ENCODE assay signal across 27 cellular contexts in the genomic region with DNA sequence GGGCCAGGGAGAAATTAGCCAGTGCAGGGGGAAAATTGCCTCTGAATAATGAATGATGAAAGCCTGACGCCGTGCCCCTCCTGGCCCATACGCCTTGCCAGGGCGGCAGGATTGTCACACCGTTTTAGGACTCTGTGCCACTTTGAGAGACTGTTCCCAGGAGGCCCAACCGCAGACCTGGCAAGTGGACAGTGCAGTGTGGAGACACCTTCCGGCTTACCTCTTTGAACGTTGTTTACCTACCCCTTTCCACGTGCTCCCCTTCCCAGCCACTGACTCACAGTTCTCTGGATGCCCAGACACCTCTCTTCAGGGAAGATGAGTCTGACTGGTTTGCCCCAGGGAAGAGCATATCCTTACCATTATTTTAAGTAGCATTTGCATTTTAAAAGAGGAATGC.
DNase-seq lines count a peak whose midpoint lies in the region; ATAC-seq, FAIRE-seq and TF ChIP-seq lines count a peak whose summit lies in the region.
"Had no signal": no experiment of that assay in that cellular context is flagged by ENCODE, and none has a peak within 500 bp of the region (broad histone marks: within the 10 kb centered on the region; RNA-seq: fewer than 3 reads in every experiment).

No MANE protein-coding gene starts in this region.

- in situ Hi-C loops in HepG2 (cut with HindIII; ENCODE audit: extremely low pct_ligation_motif_present, low pct_unique_long_range_greater_than_20kb) = no loop called here

- H3K27me3 Mint-ChIP-seq in glutamatergic neuron (ENCODE audit: unreplicated experiment) = peaks cover 13% of the 10 kb centered on the region

- intact Hi-C loops in HepG2 (cut with micrococcal nuclease; ENCODE audit: unreplicated experiment) (no loop called here), right lobe of liver (cut with DNase I) (no loop called here), PC-9 (cut with micrococcal nuclease; ENCODE audit: unreplicated experiment) (no loop called here), upper lobe of right lung (cut with DNase I) (no loop called here)

- H3K4me2 ChIP-seq in HepG2 (ENCODE audit: low read depth, low read length) (peak overlapping the region; percentile 61), PC-9 (no peak overlapping the region), hepatocyte (no peak overlapping the region)

- H3K9me3 ChIP-seq in HepG2 (ENCODE audit: low read length) (no peaks in the 10 kb centered on the region), right lobe of liver (no peaks in the 10 kb centered on the region), PC-9 (ENCODE audit: insufficient read depth, low read depth) (no peaks in the 10 kb centered on the region), upper lobe of right lung (no peaks in the 10 kb centered on the region), hepatocyte (ENCODE audit: low read depth) (no peaks in the 10 kb centered on the region)

- 0% methylated on average over 8 of the region's 9 CpGs for WGBS in HepG2 (ENCODE audit: low lambda C conversion rate)
- 36% methylated on average over 3 of the region's 9 CpGs for WGBS in right lobe of liver (ENCODE audit: insufficient coverage, low coverage, low lambda C conversion rate, missing lambda C conversion rate)
- WGBS in hepatocyte (ENCODE audit: low lambda C conversion rate, missing lambda C conversion rate) = 72% methylated on average over 9 of the region's 9 CpGs

- POLR2A ChIA-PET in HepG2 (lab: Yijun Ruan, JAX) (no interaction called here), PC-9 (lab: Charles Lee; ENCODE audit: unreplicated experiment) (no interaction called here)

- H3K27ac ChIP-seq in HepG2 (ENCODE audit: extremely low read length, insufficient read depth, low read length) (no peak overlapping the region), right lobe of liver (no peak overlapping the region), PC-9 (no peak overlapping the region), upper lobe of right lung (no peak overlapping the region), hepatocyte (no peak overlapping the region)

- H2AFZ ChIP-seq in HepG2 (ENCODE audit: low read length) (no peak overlapping the region), PC-9 (no peak overlapping the region), hepatocyte (no peak overlapping the region)

- TF ChIP-seq RAD21 in HepG2 (CRISPR knock-in tag; IDR thresholded peaks at IDR 0.05) = no peak

- peaks cover 17% of the 10 kb centered on the region for H3K4me1 Mint-ChIP-seq in glutamatergic neuron (ENCODE audit: low read depth, unreplicated experiment)
- H3K4me1 Mint-ChIP-seq: activated B cell treated with CpG ODN at 0.5 μM for 24 hours; B cell; IgD-negative memory B cell; memory B cell; stimulated activated memory B cell treated with anti-CD40 and anti-IgM and Interleukin-4, amounts not matched to agents 10 μg/mL and 1 μg/mL and 100 μg/mL, for 72 hours had no signal

- peaks cover 10% of the 10 kb centered on the region for H3K9me3 Mint-ChIP-seq in glutamatergic neuron (ENCODE audit: unreplicated experiment)

- DNase-seq in HepG2 (ENCODE audit: low spot score) (peak; percentile 82), right lobe of liver (no peak), PC-9 (peak; percentile 16 to 41), glutamatergic neuron (no peak), upper lobe of right lung (no peak), NCI-H128 (lab: John Stamatoyannopoulos, UW; ENCODE audit: unreplicated experiment) (no peak), RPMI8226 (no peak), hepatocyte (ENCODE audit: low spot score) (no peak)
- DNase-seq: activated B cell treated with CpG ODN at 0.5 μM for 24 hours; activated CD4-positive, alpha-beta T cell treated with anti-CD3 and anti-CD28 coated beads, Interleukin-2, amount 50 U/mL, for 4 hours; anterior cingulate cortex; dermis blood vessel endothelial cell; EL; HCEC 1CT; left cardiac atrium; NCI-H1105 treated with DMSO at 0.1 percent for 48 hours; NCI-H2081 treated with DMSO at 0.1 percent for 48 hours; occipital lobe; SHP77; T1000 had no signal

- no peaks in the 10 kb centered on the region for H3K36me3 ChIP-seq in HepG2 (replicated peaks in 1 of 2; ENCODE audit: control insufficient read depth in 1 of 2, insufficient read depth in 2 of 2, low read length in 2 of 2)
- H3K36me3 ChIP-seq in right lobe of liver = no peaks in the 10 kb centered on the region
- H3K36me3 ChIP-seq in PC-9 (ENCODE audit: low read depth) = no peaks in the 10 kb centered on the region
- no peaks in the 10 kb centered on the region for H3K36me3 ChIP-seq in upper lobe of right lung
- no peaks in the 10 kb centered on the region for H3K36me3 ChIP-seq in hepatocyte (replicated peaks; ENCODE audit: insufficient read depth, low read depth)

- no peak overlapping the region for H3K4me3 Mint-ChIP-seq in glutamatergic neuron (ENCODE audit: unreplicated experiment)
- H3K4me3 Mint-ChIP-seq: activated B cell treated with CpG ODN at 0.5 μM for 24 hours; B cell; IgD-negative memory B cell; memory B cell; stimulated activated memory B cell treated with anti-CD40 and anti-IgM and Interleukin-4, amounts not matched to agents 10 μg/mL and 1 μg/mL and 100 μg/mL, for 72 hours had no signal

- no peaks in the 10 kb centered on the region for H3F3A ChIP-seq in PC-9 (ENCODE audit: insufficient read depth, low read depth)

- peak overlapping the region; percentile 23 for H3K27ac Mint-ChIP-seq in glutamatergic neuron (ENCODE audit: unreplicated experiment)
- H3K27ac Mint-ChIP-seq: activated B cell treated with CpG ODN at 0.5 μM for 24 hours; activated naive CD4-positive, alpha-beta T cell treated with anti-CD3 and anti-CD28 coated beads, Interleukin-2, amount 50 U/mL, for 72 hours; B cell; IgD-negative memory B cell; memory B cell; stimulated activated memory B cell treated with anti-CD40 and anti-IgM and Interleukin-4, amounts not matched to agents 10 μg/mL and 1 μg/mL and 100 μg/mL, for 72 hours had no signal

- H3K4me3 ChIP-seq in HepG2 (replicated peaks in 1 of 3; ENCODE audit: insufficient read depth in 1 of 3, low read depth in 2 of 3, low read length in 3 of 3) (peak overlapping the region in 1 of 3 experiments; percentile 32; a peak in 2 of 6 replicates), right lobe of liver (no peak overlapping the region), PC-9 (no peak overlapping the region), upper lobe of right lung (no peak overlapping the region), hepatocyte (no peak overlapping the region)

- H3K4me1 ChIP-seq in HepG2 (ENCODE audit: insufficient read depth, low read length) (peaks cover 27% of the 10 kb centered on the region), right lobe of liver (no peaks in the 10 kb centered on the region), PC-9 (replicated peaks; ENCODE audit: insufficient read depth) (no peaks in the 10 kb centered on the region), upper lobe of right lung (no peaks in the 10 kb centered on the region), hepatocyte (ENCODE audit: insufficient read depth) (no peaks in the 10 kb centered on the region)

- H3K79me2 ChIP-seq in HepG2 (ENCODE audit: insufficient read depth, low read length) (no peaks in the 10 kb centered on the region), PC-9 (ENCODE audit: low read depth) (no peaks in the 10 kb centered on the region), hepatocyte (no peaks in the 10 kb centered on the region)

- TF ChIP-seq CTCF in HepG2 (CRISPR knock-in tag; IDR thresholded peaks at IDR 0.05) (peak; percentile 17; the same call in 1 of the 2 replicates), right lobe of liver (IDR thresholded peaks at IDR 0.05) (no peak), PC-9 (conservative IDR thresholded peaks at IDR 0.05) (no peak), glutamatergic neuron (IDR thresholded peaks at IDR 0.05; ENCODE audit: partially characterized antibody, unreplicated experiment) (no peak), upper lobe of right lung (IDR thresholded peaks at IDR 0.05) (no peak), hepatocyte (IDR thresholded peaks at IDR 0.05; ENCODE audit: poor library complexity) (no peak)

- peaks cover 10% of the 10 kb centered on the region for H3K36me3 Mint-ChIP-seq in glutamatergic neuron (ENCODE audit: unreplicated experiment)
- H3K36me3 Mint-ChIP-seq: stimulated activated memory B cell treated with anti-CD40 and anti-IgM and Interleukin-4, amounts not matched to agents 10 μg/mL and 1 μg/mL and 100 μg/mL, for 72 hours had no signal

- TF ChIP-seq EP300 in HepG2 (IDR thresholded peaks at IDR 0.05; ENCODE audit: low read depth in 2 of 2, low read length in 2 of 2) = peak in 1 of 2 experiments; percentile 59; a peak in 2 of 4 replicates
- peak; percentile 48; the same call in 1 of the 2 replicates for TF ChIP-seq EP300 in HepG2 (CRISPR knock-in tag; IDR thresholded peaks at IDR 0.05; ENCODE audit: borderline replicate concordance)

- no peak overlapping the region for H3K9ac ChIP-seq in HepG2 (ENCODE audit: insufficient read depth, low read depth, low read length)

- no peak for TF ChIP-seq POLR2A in HepG2 (IDR thresholded peaks at IDR 0.05; ENCODE audit: insufficient read depth in 1 of 2, low read depth in 2 of 2, low read length in 2 of 2)
- no peak for TF ChIP-seq POLR2A in right lobe of liver (IDR thresholded peaks at IDR 0.05)

- CTCF ChIA-PET in HepG2 (lab: Yijun Ruan, JAX; ENCODE audit: low intra/inter-chr PET ratio, low total read pairs) (no interaction called here), PC-9 (lab: Charles Lee) (no interaction called here)

- no TSS peak for BruUV-seq in HepG2 (replicated peaks; lab: Mats Ljungman, UMichigan)
- no TSS peak for BruUV-seq in PC-9 (replicated peaks; lab: Mats Ljungman, UMichigan)

- H3K9me2 ChIP-seq in PC-9 (ENCODE audit: insufficient read depth) = 0 out of 2 replicates have a peak, but pooled peaks cover 5% of the 10 kb centered on the region
- H3K9me2 ChIP-seq in hepatocyte (replicated peaks; ENCODE audit: insufficient read depth) = no peaks in the 10 kb centered on the region

- ATAC-seq in HepG2 (peak; percentile 95), right lobe of liver (no peak), upper lobe of right lung (peak; percentile 42)
- ATAC-seq: activated naive CD4-positive, alpha-beta T cell treated with anti-CD3 and anti-CD28 coated beads, Interleukin-2, amount 50 U/mL, for 72 hours; left cardiac atrium; stimulated activated memory B cell treated with anti-CD40 and anti-IgM and Interleukin-4, amounts not matched to agents 10 μg/mL and 1 μg/mL and 100 μg/mL, for 72 hours had no signal

- FAIRE-seq in HepG2 (lab: Jason Lieb, UNC) = peak; percentile 67
- FAIRE-seq: A204.1, urothelium cell line had no signal

- no peaks in the 10 kb centered on the region for H3K27me3 ChIP-seq in HepG2 (ENCODE audit: control insufficient read depth in 1 of 2, insufficient read depth in 2 of 2, low read length in 2 of 2)
- no peaks in the 10 kb centered on the region for H3K27me3 ChIP-seq in right lobe of liver
- H3K27me3 ChIP-seq in PC-9 (ENCODE audit: insufficient read depth, low read depth) = peaks cover 6% of the 10 kb centered on the region; the same call in 1 of the 2 replicates
- H3K27me3 ChIP-seq in upper lobe of right lung = no peaks in the 10 kb centered on the region
- H3K27me3 ChIP-seq in hepatocyte = no peaks in the 10 kb centered on the region

- no peaks in the 10 kb centered on the region for H4K20me1 ChIP-seq in HepG2 (ENCODE audit: insufficient read depth, low read length)
- H4K20me1 ChIP-seq in PC-9 (ENCODE audit: insufficient read depth) = no peaks in the 10 kb centered on the region
- H4K20me1 ChIP-seq in hepatocyte (ENCODE audit: insufficient read depth, poor library complexity, severe bottlenecking) = no peaks in the 10 kb centered on the region

Comparison
In these comparisons a context has a peak if more than half of its experiments do, and no peak if none do; other contexts are left out.
1. ATAC-seq: peak in HepG2 (single experiment) and upper lobe of right lung (single experiment); none in right lobe of liver (0 of 4).
2. DNase-seq: peak in HepG2 (single experiment) and PC-9 (2 of 2); none in right lobe of liver (0 of 3), glutamatergic neuron (single experiment), upper lobe of right lung (single experiment), NCI-H128 (single experiment), RPMI8226 (single experiment) and hepatocyte (single experiment).